23 cellular contexts compared by ENCODE assay signal in genomic region chr12:19960527-19960926, GRCh38.
A peak's percentile ranks its signal among the peaks of the same experiment; 100 is the strongest.
DNase-seq lines count a peak whose midpoint lies in the region; ATAC-seq, FAIRE-seq and TF ChIP-seq lines count a peak whose summit lies in the region.
"Had no signal": no experiment of that assay in that cellular context is flagged by ENCODE, and none has a peak within 500 bp of the region (broad histone marks: within the 10 kb centered on the region; RNA-seq: fewer than 3 reads in every experiment).

No MANE protein-coding gene starts in this region.

- CTCF ChIA-PET in endothelial cell of umbilical vein (lab: Charles Lee): no interaction called here

- DNase-seq in brain microvascular endothelial cell: peak; percentile 15
- DNase-seq in endothelial cell of umbilical vein (ENCODE audit: low read depth, low spot score): peak; percentile 53
- no peak for DNase-seq in osteocyte (ENCODE audit: extremely low spot score, unreplicated experiment)
- DNase-seq in omental fat pad (ENCODE audit: low spot score): no peak
- DNase-seq in activated CD4-positive, alpha-beta T cell treated with anti-CD3 and anti-CD28 coated beads for 48 hours: no peak
- DNase-seq in NCI-H146 treated with DMSO at 0.1 percent for 48 hours (lab: John Stamatoyannopoulos, UW; ENCODE audit: unreplicated experiment): no peak
- DNase-seq: 8988T; AML-193; Caco-2; Calu3; CD4-positive, alpha-beta T cell; CD8-positive, alpha-beta T cell; DMS79 treated with DMSO at 0.1 percent for 48 hours; GF-D8 had no signal

- no peaks in the 10 kb centered on the region for H3K36me3 Mint-ChIP-seq in osteocyte (ENCODE audit: unreplicated experiment)
- H3K36me3 Mint-ChIP-seq: CD8-positive, alpha-beta T cell had no signal

- BruUV-seq in endothelial cell of umbilical vein (replicated peaks; lab: Mats Ljungman, UMichigan): no TSS peak

- H3K4me3 Mint-ChIP-seq in osteocyte (ENCODE audit: unreplicated experiment): no peak overlapping the region
- H3K4me3 Mint-ChIP-seq: B cell; CD4-positive, alpha-beta T cell; CD8-positive, alpha-beta T cell had no signal

- H3K9ac ChIP-seq in endothelial cell of umbilical vein (replicated peaks; ENCODE audit: extremely low read depth, insufficient read depth, low read length): peak overlapping the region; percentile 85
- H3K9ac ChIP-seq: BLaER1 treated with 17β-estradiol and CSF1 and Interleukin-3, amounts not matched to agents 10 nM and 100 nM had no signal

- no peaks in the 10 kb centered on the region for H3K9me3 ChIP-seq in endothelial cell of umbilical vein (replicated peaks; ENCODE audit: control insufficient read depth, insufficient read depth, low read length)
- H3K9me3 ChIP-seq: Caco-2 had no signal

- H3K4me1 Mint-ChIP-seq in osteocyte (ENCODE audit: unreplicated experiment): peaks cover 33% of the 10 kb centered on the region
- H3K4me1 Mint-ChIP-seq: B cell had no signal

- POLR2A ChIA-PET in endothelial cell of umbilical vein (lab: Charles Lee): interaction anchor here (0.7 kb wide), 1 partner anchor 437 kb away, joined by 3 read pairs; no protein-coding TSS in a partner anchor

- dilution Hi-C loops in endothelial cell of umbilical vein (cut with MboI; ENCODE audit: extremely low pct_ligation_motif_present, low sequenced_read_pairs): no loop called here

- no peak for ATAC-seq in omental fat pad (ENCODE audit: low FRiP score)
- ATAC-seq in HG02798 (IDR thresholded peaks at IDR 0.05; ENCODE audit: poor library complexity, unreplicated experiment): no peak
- ATAC-seq: CD8-positive, alpha-beta T cell had no signal

- H3K27me3 ChIP-seq in brain microvascular endothelial cell (replicated peaks): no peaks in the 10 kb centered on the region
- H3K27me3 ChIP-seq in endothelial cell of umbilical vein (ENCODE audit: control insufficient read depth in 2 of 2, insufficient read depth in 2 of 2, low read length in 2 of 2): no peaks in the 10 kb centered on the region
- H3K27me3 ChIP-seq: BLaER1 treated with 17β-estradiol and CSF1 and Interleukin-3, amounts not matched to agents 10 nM and 100 nM had no signal

- peak overlapping the region; percentile 62 for H2AFZ ChIP-seq in endothelial cell of umbilical vein (ENCODE audit: low read depth, low read length)

- no peaks in the 10 kb centered on the region for H3K9me3 Mint-ChIP-seq in osteocyte (ENCODE audit: unreplicated experiment)
- H3K9me3 Mint-ChIP-seq: CD4-positive, alpha-beta T cell; CD8-positive, alpha-beta T cell had no signal

- intact Hi-C loops in endothelial cell of umbilical vein (cut with micrococcal nuclease): no loop called here

- H3K27ac ChIP-seq in brain microvascular endothelial cell (peak overlapping the region; percentile 33), endothelial cell of umbilical vein (ENCODE audit: insufficient read depth, low read depth, low read length) (peak overlapping the region; percentile 86)
- H3K27ac ChIP-seq: C4-2B had no signal

- in situ Hi-C loops in brain microvascular endothelial cell (cut with HindIII; ENCODE audit: low pct_ligation_motif_present, low sequenced_read_pairs): no loop called here

- no peak for FAIRE-seq in endothelial cell of umbilical vein (lab: Jason Lieb, UNC)
- FAIRE-seq: A204.1, D721Med, G401.6, GM12891, GM19239 had no signal

- no peaks in the 10 kb centered on the region for H3K27me3 Mint-ChIP-seq in osteocyte (ENCODE audit: unreplicated experiment)
- H3K27me3 Mint-ChIP-seq: B cell; CD4-positive, alpha-beta T cell had no signal

- H3K4me3 ChIP-seq in brain microvascular endothelial cell (ENCODE audit: low read depth, low read length): no peak overlapping the region
- H3K4me3 ChIP-seq in endothelial cell of umbilical vein (replicated peaks in 1 of 3; ENCODE audit: insufficient read depth in 1 of 3, low read depth in 1 of 3, low read length in 3 of 3): no peak overlapping the region
- H3K4me3 ChIP-seq: BLaER1 treated with 17β-estradiol and CSF1 and Interleukin-3, amounts not matched to agents 10 nM and 100 nM had no signal

- no peaks in the 10 kb centered on the region for H3K36me3 ChIP-seq in brain microvascular endothelial cell (replicated peaks)
- no peaks in the 10 kb centered on the region for H3K36me3 ChIP-seq in endothelial cell of umbilical vein (ENCODE audit: control insufficient read depth in 2 of 2, extremely low read depth in 1 of 2, insufficient read depth in 2 of 2, low read length in 2 of 2)
- H3K36me3 ChIP-seq: BLaER1 treated with 17β-estradiol and CSF1 and Interleukin-3, amounts not matched to agents 10 nM and 100 nM had no signal

- H3K79me2 ChIP-seq in endothelial cell of umbilical vein (ENCODE audit: control insufficient read depth, insufficient read depth, low read length): no peaks in the 10 kb centered on the region

- H4K20me1 ChIP-seq in endothelial cell of umbilical vein (replicated peaks; ENCODE audit: control insufficient read depth, extremely low read depth, insufficient read depth, low read length): no peaks in the 10 kb centered on the region
- H4K20me1 ChIP-seq: BLaER1 treated with 17β-estradiol and CSF1 and Interleukin-3, amounts not matched to agents 10 nM and 100 nM had no signal

- peak overlapping the region; percentile 87 for H3K4me2 ChIP-seq in endothelial cell of umbilical vein (ENCODE audit: insufficient read depth, low read length)

- TF ChIP-seq CTCF in brain microvascular endothelial cell (IDR thresholded peaks at IDR 0.05; ENCODE audit: low read depth, low read length, missing control alignments) (no peak), endothelial cell of umbilical vein (IDR thresholded peaks at IDR 0.05; ENCODE audit: extremely low read depth in 1 of 2, insufficient read depth in 1 of 2, low read depth in 1 of 2, low read length in 2 of 2) (no peak), osteocyte (IDR thresholded peaks at IDR 0.05) (no peak), omental fat pad (IDR thresholded peaks at IDR 0.05) (no peak)

- peak overlapping the region; percentile 77 for H3K27ac Mint-ChIP-seq in osteocyte (ENCODE audit: unreplicated experiment)
- H3K27ac Mint-ChIP-seq: B cell; CD4-positive, alpha-beta T cell; CD8-positive, alpha-beta T cell had no signal

- no peaks in the 10 kb centered on the region for H3K9me1 ChIP-seq in endothelial cell of umbilical vein (replicated peaks; ENCODE audit: control insufficient read depth, extremely low read depth, insufficient read depth, low read length)

- H3K4me1 ChIP-seq in endothelial cell of umbilical vein (ENCODE audit: control insufficient read depth, extremely low read depth, insufficient read depth, low read length): peaks cover 59% of the 10 kb centered on the region
- H3K4me1 ChIP-seq: Caco-2 had no signal

- TF ChIP-seq POLR2A in endothelial cell of umbilical vein (IDR thresholded peaks at IDR 0.05; ENCODE audit: low read depth, low read length): no peak

TF ChIP-seq in endothelial cell of umbilical vein, 7 proteins besides CTCF, POLR2A, EP300 and RAD21:
- peak; percentile 68 for TF ChIP-seq FOS (IDR thresholded peaks at IDR 0.05; ENCODE audit: borderline replicate concordance, insufficient read depth, low read length)
- TF ChIP-seq MAX (IDR thresholded peaks at IDR 0.05; ENCODE audit: insufficient read depth, insufficient read length): no peak
- TF ChIP-seq GATA2 (IDR thresholded peaks at IDR 0.05; ENCODE audit: insufficient read depth, insufficient read length, low read depth, low read length): no peak
- no peak for TF ChIP-seq JUN (IDR thresholded peaks at IDR 0.05; ENCODE audit: borderline replicate concordance, insufficient read depth, insufficient read length, low read depth)
- TF ChIP-seq MYC (IDR thresholded peaks at IDR 0.05; ENCODE audit: low read depth, low read length): no peak

Comparison
In these comparisons a context has a peak if more than half of its experiments do, and no peak if none do; other contexts are left out.
1. DNase-seq: peak in brain microvascular endothelial cell (single experiment) and endothelial cell of umbilical vein (single experiment); none in osteocyte (single experiment), omental fat pad (single experiment), activated CD4-positive, alpha-beta T cell treated with anti-CD3 and anti-CD28 coated beads for 48 hours (single experiment) and NCI-H146 treated with DMSO at 0.1 percent for 48 hours (single experiment).